16 cellular contexts compared by ENCODE assay signal in genomic region chr7:107643938-107644703, GRCh38. TPM values are rescaled to one million over a fixed set of nuclear protein-coding genes. Genes with fewer than 3 reads are reported as not detected.
DNase-seq lines count a peak whose midpoint lies in the region; ATAC-seq and TF ChIP-seq lines count a peak whose summit lies in the region.
"Had no signal": no experiment of that assay in that cellular context is flagged by ENCODE, and none has a peak within 500 bp of the region (broad histone marks: within the 10 kb centered on the region; RNA-seq: fewer than 3 reads in every experiment).

No MANE protein-coding gene starts in this region.

- H4K91ac ChIP-seq in IMR-90 (ENCODE audit: insufficient read depth, low read depth, low read length): no peak overlapping the region

- H3K56ac ChIP-seq in IMR-90 (ENCODE audit: extremely low read depth, insufficient read depth, low read length): no peak overlapping the region

- H3K4me3 Mint-ChIP-seq in naive B cell: peak overlapping the region in 6 of 8 donors; percentile 0 to 45 (median 6)
- H3K4me3 Mint-ChIP-seq: CD8-positive, alpha-beta T cell; endodermal cell had no signal

- BruUV-seq in IMR-90 (replicated peaks; lab: Mats Ljungman, UMichigan): no TSS peak

- no peaks in the 10 kb centered on the region for H4K20me1 ChIP-seq in IMR-90 (ENCODE audit: insufficient read depth, low read length)

- H4K5ac ChIP-seq in IMR-90 (ENCODE audit: low read depth, low read length): no peak overlapping the region

- no peaks in the 10 kb centered on the region for H3K36me3 ChIP-seq in IMR-90 (ENCODE audit: control insufficient read depth, insufficient read depth, low read length)
- no peaks in the 10 kb centered on the region for H3K36me3 ChIP-seq in stomach
- H3K36me3 ChIP-seq: Peyer's patch had no signal

- no peak for TF ChIP-seq POLR2A in IMR-90 (IDR thresholded peaks at IDR 0.05; ENCODE audit: low read depth, low read length)
- no peak for TF ChIP-seq POLR2A in stomach (IDR thresholded peaks at IDR 0.05)

- ATAC-seq in IMR-90 (ENCODE audit: low read depth) (peak; percentile 62), naive B cell (ENCODE audit: low read depth in 2 of 2) (no peak)
- ATAC-seq: CD8-positive, alpha-beta T cell had no signal

- H3K4me2 ChIP-seq in IMR-90 (ENCODE audit: low read depth, low read length): peak overlapping the region; percentile 43

- POLR2A ChIA-PET in IMR-90 (lab: Charles Lee; ENCODE audit: unreplicated experiment): no interaction called here

- H3K14ac ChIP-seq in IMR-90 (replicated peaks; ENCODE audit: low read depth, low read length): 0 out of 2 replicates have a peak overlapping the region, but pooled peaks have one; percentile 20

- DNase-seq in EH (ENCODE audit: low read depth): peak; percentile 38
- peak; percentile 41 for DNase-seq in IMR-90
- DNase-seq in dorsolateral prefrontal cortex: peak in 1 of 10 donors; percentile 32
- DNase-seq in naive B cell: no peak
- DNase-seq in stimulated activated naive CD4-positive, alpha-beta T cell treated with Interleukin-2 at 50 U/mL for 16 hours (lab: John Stamatoyannopoulos, UW): no peak
- DNase-seq in stomach: no peak
- no peak for DNase-seq in NCI-H2081 treated with DMSO at 0.1 percent for 48 hours (lab: John Stamatoyannopoulos, UW)
- DNase-seq: activated effector memory CD4-positive, alpha-beta T cell treated with Interleukin-2 at 50 U/mL for 16 hours; CD8-positive, alpha-beta T cell; endodermal cell; glutamatergic neuron; NCI-H1417; Peyer's patch; stimulated activated CD4-positive, alpha-beta T cell treated with anti-CD3 and anti-CD28 coated beads, Interleukin-2, amount 100 ng/mL, for 24 hours; T-helper 1 cell had no signal

- 0 out of 3 replicates have a peak overlapping the region, but pooled peaks have one; percentile 4 for H2BK15ac ChIP-seq in IMR-90 (ENCODE audit: low read depth, low read length)

- H3K27me3 ChIP-seq in IMR-90 (ENCODE audit: control insufficient read depth, insufficient read depth, low read length) (no peaks in the 10 kb centered on the region), dorsolateral prefrontal cortex (no peaks in the 10 kb centered on the region), stomach (no peaks in the 10 kb centered on the region)
- H3K27me3 ChIP-seq: Peyer's patch had no signal

- H3K4me1 ChIP-seq in IMR-90 (ENCODE audit: control insufficient read depth, insufficient read depth, low read length) (no peaks in the 10 kb centered on the region; the same call in 1 of the 2 replicates), stomach (peaks cover 0 to 10% (median 0%) of the 10 kb centered on the region in 4 donors)
- H3K4me1 ChIP-seq: Peyer's patch had no signal

- peak overlapping the region; percentile 7; the same call in 1 of the 2 replicates for H2BK120ac ChIP-seq in IMR-90 (ENCODE audit: low read depth, low read length)

- H3K27ac ChIP-seq in IMR-90 (ENCODE audit: insufficient read depth, low read length) (peak overlapping the region; percentile 42; the same call in 1 of the 2 replicates), dorsolateral prefrontal cortex (peak overlapping the region in 48 of 59 donors; percentile 1 to 83 (median 58)), stomach (no peak overlapping the region)
- H3K27ac ChIP-seq: Peyer's patch had no signal

- TF ChIP-seq EP300 in stomach (IDR thresholded peaks at IDR 0.05): no peak

- H4K8ac ChIP-seq in IMR-90 (ENCODE audit: low read depth in 2 of 2, low read length in 2 of 2): peak overlapping the region in 1 of 2 experiments; percentile 59; a peak in 1 of 4 replicates

- H3K36me3 Mint-ChIP-seq in naive B cell: peaks cover 0 to 15% of the 10 kb centered on the region in 2 donors
- H3K36me3 Mint-ChIP-seq: brain; CD8-positive, alpha-beta T cell had no signal

- in situ Hi-C loops in IMR-90 (cut with MboI; ENCODE audit: low sequenced_read_pairs): no loop called here

- peak overlapping the region in 3 of 6 donors; percentile 3 to 30 (median 16) for H3K27ac Mint-ChIP-seq in naive B cell
- H3K27ac Mint-ChIP-seq: CD8-positive, alpha-beta T cell; endodermal cell had no signal

- no peaks in the 10 kb centered on the region for H3K79me1 ChIP-seq in IMR-90 (ENCODE audit: low read depth in 1 of 2, low read length in 2 of 2)

- H3K4ac ChIP-seq in IMR-90 (ENCODE audit: low read depth, low read length): peak overlapping the region; percentile 27; the same call in 1 of the 2 replicates

- intact Hi-C loops in IMR-90 (cut with micrococcal nuclease) (no loop called here), dorsolateral prefrontal cortex (cut with DNase I) (no loop called here), stomach (cut with DNase I; ENCODE audit: low total_unique reads) (no loop called here)

- no peak for TF ChIP-seq RAD21 in IMR-90 (IDR thresholded peaks at IDR 0.05; ENCODE audit: low read length)

- no peak overlapping the region for H3K9ac ChIP-seq in IMR-90 (ENCODE audit: low read depth, low read length)

- H3K9me3 Mint-ChIP-seq in naive B cell: peaks cover 0 to 9% (median 0%) of the 10 kb centered on the region in 7 donors

- H3K9me3 ChIP-seq in IMR-90 (ENCODE audit: control insufficient read depth, insufficient read depth, low read length) (no peaks in the 10 kb centered on the region), stomach (no peaks in the 10 kb centered on the region)
- H3K9me3 ChIP-seq: Peyer's patch had no signal

- H2AK5ac ChIP-seq in IMR-90 (ENCODE audit: low read depth, low read length): no peak overlapping the region

- H3K4me1 Mint-ChIP-seq in naive B cell: peaks cover 26 to 34% (median 32%) of the 10 kb centered on the region in 3 donors
- H3K4me1 Mint-ChIP-seq: brain, endodermal cell had no signal

- WGBS in IMR-90 (ENCODE audit: extremely low coverage in 2 of 2, insufficient read length in 1 of 2), 2 experiments: 20% methylated on average over 1 of the region's 7 CpGs; no CpG with 5 or more reads in 1 of the 2 experiments
- WGBS in stomach, 5 donors: 73 to 81% (median 79%) methylated on average over 7 of the region's 7 CpGs

- H2BK20ac ChIP-seq in IMR-90 (ENCODE audit: low read depth, low read length): peak overlapping the region; percentile 54; the same call in 1 of the 2 replicates

- CTCF ChIA-PET in IMR-90 (lab: Yijun Ruan, JAX): interaction anchor here (1.3 kb wide), 1 partner anchor 19 kb away, joined by 3 read pairs; no protein-coding TSS in a partner anchor

- H3K4me3 ChIP-seq in IMR-90 (ENCODE audit: insufficient read depth, low read depth, low read length) (no peak overlapping the region), dorsolateral prefrontal cortex (no peak overlapping the region), stomach (no peak overlapping the region)
- H3K4me3 ChIP-seq: Peyer's patch had no signal

- 0 out of 2 replicates have a peak, but pooled peaks cover 3% of the 10 kb centered on the region for H3K9me1 ChIP-seq in IMR-90 (ENCODE audit: insufficient read depth, low read length)

- H3K18ac ChIP-seq in IMR-90 (ENCODE audit: low read depth, low read length): no peak overlapping the region; the same call in 1 of the 2 replicates

- H3K23ac ChIP-seq in IMR-90 (ENCODE audit: low read depth, low read length): no peak overlapping the region

- dilution Hi-C loops in IMR-90 (cut with HindIII; ENCODE audit: low sequenced_read_pairs, unreplicated experiment): no loop called here

- no peak overlapping the region for H2AK9ac ChIP-seq in IMR-90 (replicated peaks; ENCODE audit: low read depth, low read length, poor library complexity)

- H2BK5ac ChIP-seq in IMR-90 (ENCODE audit: low read depth, low read length, poor library complexity, severe bottlenecking): peak overlapping the region; percentile 34

- no peaks in the 10 kb centered on the region for H3K27me3 Mint-ChIP-seq in naive B cell

- TF ChIP-seq CTCF in IMR-90 (conservative IDR thresholded peaks at IDR 0.05; ENCODE audit: low read depth, low read length) (no peak), dorsolateral prefrontal cortex (IDR thresholded peaks at IDR 0.05 in 54 of 56, conservative IDR thresholded peaks at IDR 0.05 in 2 of 56; ENCODE audit: low read depth in 1 of 56, partially characterized antibody in 56 of 56) (no peak), stomach (IDR thresholded peaks at IDR 0.05) (no peak)

- no peak overlapping the region for H2AFZ ChIP-seq in IMR-90 (replicated peaks; ENCODE audit: low read length, poor library complexity)

TF ChIP-seq in IMR-90, 13 proteins besides CTCF, POLR2A, EP300 and RAD21:
- TF ChIP-seq FOS (IDR thresholded peaks at IDR 0.05; ENCODE audit: low read depth, low read length) (no peak), CHD1 (IDR thresholded peaks at IDR 0.05; ENCODE audit: low read depth, low read length) (no peak), RFX5 (IDR thresholded peaks at IDR 0.05; ENCODE audit: low read depth, low read length) (no peak), RCOR1 (IDR thresholded peaks at IDR 0.05; ENCODE audit: insufficient replicate concordance, low read length) (no peak), ELK1 (IDR thresholded peaks at IDR 0.05; ENCODE audit: borderline replicate concordance, low read depth, low read length) (no peak), BHLHE40 (IDR thresholded peaks at IDR 0.05; ENCODE audit: low read depth, low read length) (no peak)

RNA-seq across cellular contexts. Expression of gene SLC26A4, which starts 16.5 kb away (rescaled TPM):
- total RNA-seq in IMR-90 (2012; rRNA removed) (0.56 and 1.1 TPM in 2 replicates), dorsolateral prefrontal cortex (10 to 100 TPM in 74 of 120 experiments, 1 to 10 TPM in 46; 3.9 to 24.3 (median 11.0) TPM), stomach (1 to 10 TPM in 2 of 5 donors, not detected in 3; 2.6 to 4.2 TPM)
- polyA plus RNA-seq in IMR-90 (2012; rRNA removed) (0.09 and 0.20 TPM in 2 replicates), naive B cell (ENCODE audit: low read depth in 6 of 6) (under 1 TPM in 2 of 6 donors, not detected in 4; 0.09 to 0.19 TPM), stomach (1 to 10 TPM in 1 of 3 donors, under 1 TPM in 2; 0.06 to 2.1 (median 0.28) TPM)
- 0.07 TPM in 1 of 2 replicates, not detected in the other for polyA plus RNA-seq in IMR-90 (2012; cell fraction: cytosol; rRNA removed)
- 0.05 and 0.19 TPM in 2 replicates for polyA plus RNA-seq in IMR-90 (2012; cell fraction: nucleus; rRNA removed; ENCODE audit: low replicate concordance)

Comparison
In these comparisons a context has a peak if more than half of its experiments do, and no peak if none do; other contexts are left out.
1. DNase-seq: peak in EH (single experiment) and IMR-90 (single experiment); none in naive B cell (single experiment), stimulated activated naive CD4-positive, alpha-beta T cell treated with Interleukin-2 at 50 U/mL for 16 hours (single experiment), stomach (single experiment) and NCI-H2081 treated with DMSO at 0.1 percent for 48 hours (single experiment).
2. H3K27ac ChIP-seq: peak in IMR-90 (single experiment) and dorsolateral prefrontal cortex (48 of 59); none in stomach (0 of 5).